In the genomic region with DNA sequence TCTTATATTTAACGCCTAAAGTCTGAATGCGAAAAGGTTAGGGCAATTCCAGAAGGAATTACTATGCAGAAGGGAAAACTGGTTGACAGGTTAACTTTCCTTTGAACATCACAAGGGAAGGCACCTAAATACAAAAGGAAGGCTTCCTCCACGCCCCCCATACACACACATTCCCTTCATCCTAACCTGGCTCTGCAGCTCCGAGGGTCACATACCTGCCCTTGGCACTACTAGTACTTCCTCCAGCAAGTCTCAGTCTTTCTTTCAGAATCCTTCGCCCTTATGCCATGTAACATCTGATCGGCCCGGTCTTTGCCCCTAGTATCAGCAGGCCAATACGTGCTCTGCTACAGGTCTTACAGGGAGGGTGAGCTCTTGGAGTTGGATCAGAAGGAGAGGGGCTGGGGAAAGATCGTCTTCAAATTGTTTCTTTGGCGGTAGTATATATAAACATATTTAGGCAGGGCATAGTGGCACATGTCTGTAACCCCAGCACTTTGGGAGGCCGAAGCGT, we compare ENCODE assay signal across 10 cellular contexts. TPM values are rescaled to one million over a fixed set of nuclear protein-coding genes. Genes with fewer than 3 reads are reported as not detected.
DNase-seq lines count a peak whose midpoint lies in the region; ATAC-seq and TF ChIP-seq lines count a peak whose summit lies in the region.
"Had no signal": no experiment of that assay in that cellular context is flagged by ENCODE, and none has a peak within 500 bp of the region (broad histone marks: within the 10 kb centered on the region; RNA-seq: fewer than 3 reads in every experiment).

No MANE protein-coding gene starts in this region.

- H3K4me2 ChIP-seq in BLaER1 = peak overlapping the region; percentile 89

- in situ Hi-C loops in HAP-1 (cut with MboI; ENCODE audit: low sequenced_read_pairs) = no loop called here

- TF ChIP-seq CTCF in HFFc6 (IDR thresholded peaks at IDR 0.05) (no peak), ascending aorta (IDR thresholded peaks at IDR 0.05) (no peak)

- H3K4me3 Mint-ChIP-seq in HFFc6 = peak overlapping the region; percentile 92
- H3K4me3 Mint-ChIP-seq in naive thymus-derived CD8-positive, alpha-beta T cell = peak overlapping the region in 9 of 10 donors; percentile 38 to 97 (median 90)

- peak overlapping the region; percentile 94 for H3K9ac ChIP-seq in BLaER1

- peaks cover 29% of the 10 kb centered on the region for H4K20me1 ChIP-seq in BLaER1

- ATAC-seq in naive thymus-derived CD8-positive, alpha-beta T cell = no peak
- ATAC-seq in HG03460 (IDR thresholded peaks at IDR 0.05; ENCODE audit: unreplicated experiment) = no peak

- intact Hi-C loops in ascending aorta (cut with DNase I) = loop anchor here (2.0 to 10.0 kb wide), 5 partner anchors 49 to 410 kb away; partner anchors contain the start of genes DAP and ROPN1L

- DNase-seq in HFFc6 (no peak), ascending aorta (ENCODE audit: low spot score in 2 of 2) (no peak), H4 (ENCODE audit: low spot score) (no peak), hippocampal formation (lab: John Stamatoyannopoulos, UW) (no peak), HAP-1 (ENCODE audit: low spot score in 2 of 2) (no peak)
- DNase-seq in naive thymus-derived CD8-positive, alpha-beta T cell = no peak
- DNase-seq: esophagus squamous epithelium, GDM1 had no signal

- peak overlapping the region; percentile 92 for H3K4me3 ChIP-seq in BLaER1
- peak overlapping the region in 1 of 2 donors; percentile 83 for H3K4me3 ChIP-seq in ascending aorta
- H3K4me3 ChIP-seq in HAP-1 = no peak overlapping the region

- H3K27ac Mint-ChIP-seq in HFFc6 = peak overlapping the region; percentile 97
- H3K27ac Mint-ChIP-seq in naive thymus-derived CD8-positive, alpha-beta T cell = peak overlapping the region in 9 of 10 donors; percentile 6 to 99 (median 93)

- H3K9me3 ChIP-seq in BLaER1 (no peaks in the 10 kb centered on the region), ascending aorta (no peaks in the 10 kb centered on the region), HAP-1 (no peaks in the 10 kb centered on the region)
- H3K9me3 ChIP-seq: esophagus squamous epithelium had no signal

- H3K9me3 Mint-ChIP-seq in HFFc6 = no peaks in the 10 kb centered on the region
- H3K9me3 Mint-ChIP-seq in naive thymus-derived CD8-positive, alpha-beta T cell = no peaks in the 10 kb centered on the region

- peaks cover 37% of the 10 kb centered on the region for H3K4me1 Mint-ChIP-seq in HFFc6 (ENCODE audit: low read depth)
- peaks cover 12 to 39% (median 30%) of the 10 kb centered on the region in 4 donors for H3K4me1 Mint-ChIP-seq in naive thymus-derived CD8-positive, alpha-beta T cell

- H3K27ac ChIP-seq in BLaER1 = no peak overlapping the region
- peak overlapping the region; percentile 95 to 96 for H3K27ac ChIP-seq in ascending aorta

- no peaks in the 10 kb centered on the region for H3K36me3 ChIP-seq in BLaER1
- no peaks in the 10 kb centered on the region for H3K36me3 ChIP-seq in ascending aorta
- H3K36me3 ChIP-seq in HAP-1 (replicated peaks) = no peaks in the 10 kb centered on the region
- H3K36me3 ChIP-seq: esophagus squamous epithelium had no signal

- H3K27me3 ChIP-seq in BLaER1 = no peaks in the 10 kb centered on the region
- H3K27me3 ChIP-seq in ascending aorta = no peaks in the 10 kb centered on the region
- H3K27me3 ChIP-seq in HAP-1 (ENCODE audit: low read depth) = no peaks in the 10 kb centered on the region
- H3K27me3 ChIP-seq: esophagus squamous epithelium had no signal

- H3K27me3 Mint-ChIP-seq in HFFc6 (ENCODE audit: insufficient read depth) = peaks cover 2% of the 10 kb centered on the region; the same call in 1 of the 2 replicates
- no peaks in the 10 kb centered on the region for H3K27me3 Mint-ChIP-seq in naive thymus-derived CD8-positive, alpha-beta T cell

- POLR2A ChIA-PET in naive thymus-derived CD8-positive, alpha-beta T cell (lab: Charles Lee) = no interaction called here

- H3K4me1 ChIP-seq in BLaER1 (peaks cover 34% of the 10 kb centered on the region), ascending aorta (peaks cover 0 to 14% of the 10 kb centered on the region in 2 donors), HAP-1 (peaks cover 15% of the 10 kb centered on the region)

- H3K36me3 Mint-ChIP-seq in HFFc6 (ENCODE audit: low read depth) = peaks cover 16% of the 10 kb centered on the region
- H3K36me3 Mint-ChIP-seq in naive thymus-derived CD8-positive, alpha-beta T cell = no peaks in the 10 kb centered on the region

RNA-seq across cellular contexts. Expression of gene MARCHF6, which starts 1.6 kb away (rescaled TPM):
- 100 to 1,000 TPM; 129 to 194 (median 156) TPM for total RNA-seq in HFFc6 (2021; fragmentation: NEBNext Ultra II Directional; extraction: Animal tissue kit (Norgen Biotek cat#: 25700))
- total RNA-seq in ascending aorta = 47.0 TPM
- 100 to 1,000 TPM; 197 to 198 TPM for total RNA-seq in naive thymus-derived CD8-positive, alpha-beta T cell
- polyA plus RNA-seq in naive thymus-derived CD8-positive, alpha-beta T cell = 10 to 100 TPM; 31.5 to 44.0 (median 38.0) TPM
- total RNA-seq in H4 (2014; rRNA removed; shearing (Covaris generic)) = 35.3 and 44.7 TPM in 2 replicates

RNA-seq across cellular contexts. Expression of gene CMBL, which starts 44.2 kb away (rescaled TPM):
- total RNA-seq in HFFc6 (2021; fragmentation: NEBNext Ultra II Directional; extraction: Animal tissue kit (Norgen Biotek cat#: 25700)) = 10 to 100 TPM; 30.2 to 39.0 (median 38.0) TPM
- total RNA-seq in ascending aorta = 0.75 TPM
- total RNA-seq in naive thymus-derived CD8-positive, alpha-beta T cell = under 1 TPM; 0.36 to 0.69 TPM
- polyA plus RNA-seq in naive thymus-derived CD8-positive, alpha-beta T cell = under 1 TPM; 0.35 to 0.65 (median 0.51) TPM
- total RNA-seq in H4 (2014; rRNA removed; shearing (Covaris generic)) = 21.4 and 23.2 TPM in 2 replicates

Comparison
In these comparisons a context has a peak if more than half of its experiments do, and no peak if none do; other contexts are left out.
1. RNA of gene CMBL, which starts 44.2 kb away (total RNA-seq): 30.2 to 39.0 TPM in HFFc6 and 21.4 to 23.2 TPM in H4; 0.75 TPM in ascending aorta (single experiment) and 0.36 to 0.69 TPM in naive thymus-derived CD8-positive, alpha-beta T cell; every median in the first group is over 10 times any median in the second.